In the genomic region with DNA sequence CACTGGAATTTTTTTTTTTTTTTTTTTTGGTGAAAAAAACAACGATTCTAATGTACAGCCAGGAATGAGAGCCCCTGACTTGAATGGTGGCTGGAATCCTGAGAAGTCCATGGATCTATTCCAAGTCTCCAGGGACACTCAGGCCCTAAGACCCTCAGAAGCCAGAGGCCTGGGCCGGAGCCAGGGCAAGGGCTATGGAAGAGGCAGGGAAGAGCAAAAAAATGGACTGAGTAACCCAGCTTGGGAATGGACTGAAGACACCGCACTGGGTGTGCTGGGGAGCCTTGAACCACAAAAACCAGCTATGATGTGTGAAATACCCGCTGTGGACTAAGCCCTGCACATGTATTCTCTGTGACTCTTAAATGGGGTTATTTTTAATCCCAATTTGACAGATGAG, we compare ENCODE assay signal across 21 cellular contexts.
"Had no signal": no experiment of that assay in that cellular context is flagged by ENCODE, and none has a peak within 500 bp of the region (broad histone marks: within the 10 kb centered on the region; RNA-seq: fewer than 3 reads in every experiment).

No MANE protein-coding gene starts in this region.

- H3K4me1 ChIP-seq: Peyer's patch, SJCRH30 had no signal

- DNase-seq: NCI-H1048, NCI-H1105, NCI-H1417, NCI-H1436 treated with DMSO at 0.1 percent for 48 hours, NCI-H1694, NCI-H187 treated with DMSO at 0.1 percent for 48 hours, NCI-H2029 treated with DMSO at 0.1 percent for 48 hours, NCI-H2171 treated with DMSO at 0.1 percent for 48 hours, NCI-H345, NCI-H446 treated with DMSO at 0.1 percent for 48 hours, NCI-H510A treated with DMSO at 0.1 percent for 48 hours, NCI-H526, NCI-H82, OCI-M1, PC-9, Peyer's patch, SHP77 treated with DMSO at 0.1 percent for 48 hours, SJCRH30 had no signal

- H3K4me3 ChIP-seq: K562, PC-9, Peyer's patch, SJCRH30 had no signal

- H2AFZ ChIP-seq: PC-9 had no signal

- H3K27me3 ChIP-seq: Peyer's patch had no signal

- H3K9me3 ChIP-seq: SJCRH30 had no signal

- H3K36me3 ChIP-seq: Peyer's patch, SJCRH30 had no signal

- H3K4me2 ChIP-seq: KMS-11, PC-9 had no signal

- H3K27ac ChIP-seq: HL-60, KMS-11, PC-9, Peyer's patch, SJCRH30 had no signal
